In the genomic region with DNA sequence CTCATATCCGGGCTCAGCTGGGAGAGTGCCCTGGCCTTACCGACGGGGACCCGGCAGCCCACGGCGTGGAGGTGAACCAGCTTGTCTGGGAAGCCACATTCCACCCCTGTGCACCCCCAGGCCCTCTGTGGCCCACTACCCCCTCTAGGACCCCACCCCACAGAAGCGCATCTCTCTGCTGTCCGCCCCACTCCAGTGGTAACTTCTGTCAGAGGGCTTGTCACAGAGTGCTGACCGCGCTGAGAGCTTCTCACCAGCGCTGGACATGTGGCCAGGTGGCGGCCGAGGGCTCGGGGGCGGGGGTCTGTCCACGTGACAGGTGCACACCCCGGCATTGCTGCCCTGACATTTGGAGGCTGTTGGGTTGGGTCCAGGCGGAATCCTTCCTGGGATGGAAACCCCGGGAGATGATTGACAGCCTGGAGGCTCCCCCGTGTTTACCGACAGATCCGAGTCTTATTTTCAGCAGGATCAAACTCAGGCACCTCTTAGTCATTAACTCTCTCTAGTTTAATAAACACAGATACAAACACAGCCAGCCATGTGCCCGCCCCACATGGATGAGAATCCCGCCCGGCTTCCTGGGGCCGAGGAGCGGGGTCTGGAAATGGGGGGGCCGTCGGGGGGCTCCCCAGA, we compare ENCODE assay signal across 1 cellular context.
TF ChIP-seq lines count a peak whose summit lies in the region.

No MANE protein-coding gene starts in this region.

TF ChIP-seq in SK-N-SH, 30 proteins besides CTCF, POLR2A, EP300 and RAD21 (continued from another document):
- no peak for TF ChIP-seq REST (IDR thresholded peaks at IDR 0.05; ENCODE audit: low read depth, low read length)
- no peak for TF ChIP-seq RXRA (IDR thresholded peaks at IDR 0.05; ENCODE audit: borderline replicate concordance, low read depth)
- no peak for TF ChIP-seq EZH2phosphoT487 (IDR thresholded peaks at IDR 0.05; ENCODE audit: borderline replicate concordance, low read depth)
- TF ChIP-seq NFIC (IDR thresholded peaks at IDR 0.05; ENCODE audit: borderline replicate concordance) = no peak
- TF ChIP-seq TCF12 (IDR thresholded peaks at IDR 0.05) = no peak
- no peak for TF ChIP-seq TAF1 (IDR thresholded peaks at IDR 0.05; ENCODE audit: borderline replicate concordance, low read depth, low read length)
- TF ChIP-seq, protein P1, sequence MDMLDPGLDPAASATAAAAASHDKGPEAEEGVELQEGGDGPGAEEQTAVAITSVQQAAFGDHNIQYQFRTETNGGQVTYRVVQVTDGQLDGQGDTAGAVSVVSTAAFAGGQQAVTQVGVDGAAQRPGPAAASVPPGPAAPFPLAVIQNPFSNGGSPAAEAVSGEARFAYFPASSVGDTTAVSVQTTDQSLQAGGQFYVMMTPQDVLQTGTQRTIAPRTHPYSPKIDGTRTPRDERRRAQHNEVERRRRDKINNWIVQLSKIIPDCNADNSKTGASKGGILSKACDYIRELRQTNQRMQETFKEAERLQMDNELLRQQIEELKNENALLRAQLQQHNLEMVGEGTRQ (IDR thresholded peaks at IDR 0.05; ENCODE audit: borderline replicate concordance, low read depth, low read length) = no peak
- no peak for TF ChIP-seq ELF1 (IDR thresholded peaks at IDR 0.05)
- no peak for TF ChIP-seq IRF3 (IDR thresholded peaks at IDR 0.05; ENCODE audit: low read depth, low read length)
